In the genomic region with DNA sequence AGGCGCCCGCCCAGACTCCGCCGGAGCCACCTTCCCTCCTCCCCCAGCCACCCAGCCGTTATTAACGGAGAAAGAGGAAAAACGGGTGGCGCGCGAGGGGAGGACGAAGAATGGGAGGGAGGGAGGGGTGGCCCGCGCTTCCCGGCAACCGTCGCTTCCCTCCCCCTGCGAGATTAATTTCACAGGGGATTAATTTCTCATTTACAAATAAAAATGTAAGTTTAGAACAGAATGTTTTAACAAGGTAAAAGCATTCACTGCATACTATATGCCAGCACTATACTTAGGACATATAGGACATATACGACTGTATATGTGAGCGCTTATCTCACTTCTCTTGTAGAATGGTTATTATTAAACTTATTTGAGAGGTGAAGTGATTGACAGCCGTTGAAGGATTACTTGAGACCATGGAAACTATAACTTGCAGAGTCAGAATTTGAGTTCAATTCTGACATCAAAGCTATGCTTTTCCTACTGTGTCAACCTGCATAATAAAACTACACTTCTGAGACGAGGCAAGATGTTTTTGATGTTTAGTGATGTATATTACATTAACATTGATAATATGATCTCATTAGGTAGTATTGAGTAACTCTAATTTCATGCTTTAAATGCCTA, we compare ENCODE assay signal across 8 cellular contexts.
DNase-seq lines count a peak whose midpoint lies in the region; ATAC-seq and TF ChIP-seq lines count a peak whose summit lies in the region.
"Not testable (repeated sequence)": the region's sequence is repeated elsewhere in the genome, so short reads cannot be mapped to it uniquely, and the experiment has no call there.

No MANE protein-coding gene starts in this region.

- peak overlapping the region; percentile 84 for H2AFZ ChIP-seq in PC-9
- H2AFZ ChIP-seq in parathyroid adenoma: peak overlapping the region; percentile 91

- not testable (repeated sequence) for H3K4me1 ChIP-seq in DOHH2 (ENCODE audit: control insufficient read depth, low read length); endocrine pancreas (ENCODE audit: control insufficient read depth, insufficient read depth, low read length); parathyroid adenoma; upper lobe of right lung
- peaks cover 41% of the 10 kb centered on the region for H3K4me1 ChIP-seq in PC-9 (replicated peaks; ENCODE audit: insufficient read depth)

- H3K4me3 Mint-ChIP-seq in activated T-helper 17 cell treated with anti-CD3 and anti-CD28 coated beads, Interleukin-2, amount 50 U/mL, for 72 hours: peak overlapping the region; percentile 35

- H3K36me3 ChIP-seq in DOHH2 (ENCODE audit: control insufficient read depth, low read length); PC-9 (ENCODE audit: low read depth); endocrine pancreas (ENCODE audit: control insufficient read depth, insufficient read depth, low read length); parathyroid adenoma (ENCODE audit: control insufficient read depth, insufficient read depth, low read length); upper lobe of right lung: not testable (repeated sequence)

- CTCF ChIA-PET in PC-9 (lab: Charles Lee): interaction anchor here (0.6 kb wide), 1 partner anchor 611 kb away, joined by 4 read pairs; no protein-coding TSS in a partner anchor

- ATAC-seq in activated T-helper 17 cell treated with anti-CD3 and anti-CD28 coated beads, Interleukin-2, amount 50 U/mL, for 72 hours (replicated peaks); upper lobe of right lung: not testable (repeated sequence)

- not testable (repeated sequence) for H3K27ac Mint-ChIP-seq in activated T-helper 17 cell treated with anti-CD3 and anti-CD28 coated beads, Interleukin-2, amount 50 U/mL, for 72 hours

- not testable (repeated sequence) for TF ChIP-seq CTCF in DOHH2 (IDR thresholded peaks at IDR 0.05; ENCODE audit: low read depth, low read length, poor library complexity, severe bottlenecking); PC-9 (conservative IDR thresholded peaks at IDR 0.05); parathyroid adenoma (IDR thresholded peaks at IDR 0.05); upper lobe of right lung (IDR thresholded peaks at IDR 0.05)

- not testable (repeated sequence) for H3K9ac ChIP-seq in endocrine pancreas (ENCODE audit: control insufficient read depth, insufficient read depth, low read length); parathyroid adenoma

- H3K9me3 ChIP-seq in DOHH2 (ENCODE audit: control insufficient read depth, insufficient read depth, low read length); PC-9 (ENCODE audit: insufficient read depth, low read depth); endocrine pancreas (ENCODE audit: control insufficient read depth, low read length); parathyroid adenoma (ENCODE audit: control insufficient read depth, low read length); upper lobe of right lung: not testable (repeated sequence)

- peaks cover 24% of the 10 kb centered on the region for H3K27me3 Mint-ChIP-seq in activated T-helper 17 cell treated with anti-CD3 and anti-CD28 coated beads, Interleukin-2, amount 50 U/mL, for 72 hours

- not testable (repeated sequence) for H3K36me3 Mint-ChIP-seq in activated T-helper 17 cell treated with anti-CD3 and anti-CD28 coated beads, Interleukin-2, amount 50 U/mL, for 72 hours (ENCODE audit: low read depth)

- not testable (repeated sequence) for H3K9me2 ChIP-seq in DOHH2 (replicated peaks; ENCODE audit: control insufficient read depth, low read length); PC-9 (ENCODE audit: insufficient read depth)

- not testable (repeated sequence) for BruUV-seq in PC-9 (replicated peaks; lab: Mats Ljungman, UMichigan)

- H3K79me2 ChIP-seq in DOHH2 (ENCODE audit: control insufficient read depth, low read length); parathyroid adenoma: not testable (repeated sequence)
- peaks cover 35% of the 10 kb centered on the region for H3K79me2 ChIP-seq in PC-9 (ENCODE audit: low read depth)

- H4K20me1 ChIP-seq in DOHH2 (ENCODE audit: control insufficient read depth, insufficient read depth, low read depth, low read length); PC-9 (ENCODE audit: insufficient read depth): not testable (repeated sequence)

- not testable (repeated sequence) for H3F3A ChIP-seq in DOHH2 (ENCODE audit: control insufficient read depth, insufficient read depth); PC-9 (ENCODE audit: insufficient read depth, low read depth)

- peak overlapping the region; percentile 72 for H3K4me3 ChIP-seq in DOHH2 (ENCODE audit: low read length)
- H3K4me3 ChIP-seq in PC-9: peak overlapping the region; percentile 97
- H3K4me3 ChIP-seq in endocrine pancreas (ENCODE audit: control insufficient read depth, insufficient read depth, low read length): peak overlapping the region; percentile 67
- peak overlapping the region; percentile 60 for H3K4me3 ChIP-seq in parathyroid adenoma (ENCODE audit: low read depth, low read length)
- H3K4me3 ChIP-seq in upper lobe of right lung: peak overlapping the region; percentile 83

- DNase-seq in HuH-7 (ENCODE audit: low spot score): peak; percentile 0
- DNase-seq in PC-9, upper lobe of right lung: not testable (repeated sequence)

- POLR2A ChIA-PET in PC-9 (lab: Charles Lee; ENCODE audit: unreplicated experiment): not testable (repeated sequence)

- not testable (repeated sequence) for H3K4me1 Mint-ChIP-seq in activated T-helper 17 cell treated with anti-CD3 and anti-CD28 coated beads, Interleukin-2, amount 50 U/mL, for 72 hours

- H3K4me2 ChIP-seq in DOHH2 (ENCODE audit: low read length) (peak overlapping the region; percentile 68), PC-9 (peak overlapping the region; percentile 80), parathyroid adenoma (ENCODE audit: low read length) (peak overlapping the region; percentile 49)

- peaks cover 26% of the 10 kb centered on the region for H3K27me3 ChIP-seq in DOHH2 (ENCODE audit: control insufficient read depth, low read length)
- H3K27me3 ChIP-seq in PC-9 (ENCODE audit: insufficient read depth, low read depth); endocrine pancreas (ENCODE audit: control insufficient read depth, insufficient read depth, low read length); layer of hippocampus (ENCODE audit: control insufficient read depth, insufficient read depth, low read length); parathyroid adenoma (ENCODE audit: control insufficient read depth, insufficient read depth, low read length); upper lobe of right lung: not testable (repeated sequence)

- not testable (repeated sequence) for H3K9me3 Mint-ChIP-seq in activated T-helper 17 cell treated with anti-CD3 and anti-CD28 coated beads, Interleukin-2, amount 50 U/mL, for 72 hours

- H3K27ac ChIP-seq in DOHH2 (ENCODE audit: low read depth, low read length): not testable (repeated sequence)
- H3K27ac ChIP-seq in PC-9: peak overlapping the region; percentile 64; the same call in 1 of the 2 replicates
- peak overlapping the region; percentile 77 for H3K27ac ChIP-seq in layer of hippocampus (ENCODE audit: low read depth, low read length)
- peak overlapping the region; percentile 76 for H3K27ac ChIP-seq in parathyroid adenoma
- H3K27ac ChIP-seq in upper lobe of right lung: peak overlapping the region; percentile 94

- intact Hi-C loops in PC-9 (cut with micrococcal nuclease; ENCODE audit: unreplicated experiment): loop anchor here (10.0 kb wide), 2 partner anchors 59 to 121 kb away; a partner anchor contains a TSS
- intact Hi-C loops in upper lobe of right lung (cut with DNase I): not testable (repeated sequence)
